ENCODE assay signal across 9 cellular contexts in the genomic region with DNA sequence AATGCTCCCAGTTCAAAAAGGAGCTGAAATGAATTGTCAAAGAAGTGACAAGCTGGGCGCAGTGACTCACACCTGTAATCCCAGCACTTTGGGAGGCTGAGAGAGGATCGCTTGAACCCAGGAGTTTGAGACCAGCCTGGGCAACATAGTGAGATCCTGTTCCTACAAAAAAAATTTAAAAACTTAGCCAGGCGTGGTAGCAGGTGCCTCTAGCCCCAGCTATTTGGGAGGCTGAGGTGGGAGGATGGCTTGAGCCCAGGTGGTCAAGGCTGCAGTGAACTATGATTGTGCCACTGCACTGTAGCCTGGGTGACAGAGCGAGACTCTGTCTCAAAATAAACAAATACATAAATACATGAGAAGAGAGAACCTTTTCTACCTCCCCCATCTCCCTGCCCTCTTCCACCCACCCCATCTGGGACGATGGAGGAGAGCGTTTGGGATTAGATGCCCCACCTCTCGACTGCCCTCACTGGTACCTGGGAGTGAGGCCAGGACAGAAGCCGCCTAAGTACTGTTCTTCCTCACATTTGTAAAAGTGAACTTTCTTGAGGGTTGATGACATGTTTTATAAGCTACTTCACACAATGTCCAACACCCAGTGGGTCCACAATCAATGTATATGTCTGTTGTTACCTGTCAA. TPM values are rescaled to one million over a fixed set of nuclear protein-coding genes. Genes with fewer than 3 reads are reported as not detected.
DNase-seq lines count a peak whose midpoint lies in the region; ATAC-seq and TF ChIP-seq lines count a peak whose summit lies in the region.
"Had no signal": no experiment of that assay in that cellular context is flagged by ENCODE, and none has a peak within 500 bp of the region (broad histone marks: within the 10 kb centered on the region; RNA-seq: fewer than 3 reads in every experiment).

No MANE protein-coding gene starts in this region.

- H3K9me3 ChIP-seq in GM23248 (ENCODE audit: low read depth) = no peaks in the 10 kb centered on the region
- no peaks in the 10 kb centered on the region for H3K9me3 ChIP-seq in left ventricle myocardium inferior (replicated peaks)
- no peaks in the 10 kb centered on the region for H3K9me3 ChIP-seq in smooth muscle cell (replicated peaks; ENCODE audit: low read depth)
- H3K9me3 ChIP-seq in ovary = no peaks in the 10 kb centered on the region

- H2AFZ ChIP-seq in GM23248 (no peak overlapping the region), smooth muscle cell (ENCODE audit: low read depth) (no peak overlapping the region)

- no peaks in the 10 kb centered on the region for H4K20me1 ChIP-seq in GM23248 (ENCODE audit: insufficient read depth)
- peaks cover 24% of the 10 kb centered on the region for H4K20me1 ChIP-seq in smooth muscle cell (ENCODE audit: low read depth)

- no peaks in the 10 kb centered on the region for H3K27me3 Mint-ChIP-seq in activated T-cell treated with anti-CD3 and anti-CD28 coated beads, Interleukin-2, amount 50 U/mL, for 72 hours (ENCODE audit: low read depth)

- H3K9me3 Mint-ChIP-seq in activated T-cell treated with anti-CD3 and anti-CD28 coated beads, Interleukin-2, amount 50 U/mL, for 72 hours = no peaks in the 10 kb centered on the region

- TF ChIP-seq POLR2A in ovary (IDR thresholded peaks at IDR 0.05) = no peak

- H3K4me3 Mint-ChIP-seq in activated T-cell treated with anti-CD3 and anti-CD28 coated beads, Interleukin-2, amount 50 U/mL, for 72 hours = peak overlapping the region; percentile 97 to 99

- peaks cover 80% of the 10 kb centered on the region for H3K4me1 Mint-ChIP-seq in activated T-cell treated with anti-CD3 and anti-CD28 coated beads, Interleukin-2, amount 50 U/mL, for 72 hours (ENCODE audit: low read depth)

- H3K27me3 ChIP-seq in GM23248 (replicated peaks; ENCODE audit: insufficient read depth) (no peaks in the 10 kb centered on the region), left ventricle myocardium inferior (ENCODE audit: low read depth) (peaks cover 75% of the 10 kb centered on the region), smooth muscle cell (ENCODE audit: low read depth) (no peaks in the 10 kb centered on the region), ovary (no peaks in the 10 kb centered on the region)

- no peaks in the 10 kb centered on the region for H3K36me3 ChIP-seq in GM23248 (ENCODE audit: low read depth)
- H3K36me3 ChIP-seq in left ventricle myocardium inferior = no peaks in the 10 kb centered on the region
- H3K36me3 ChIP-seq in smooth muscle cell (ENCODE audit: low read depth) = no peaks in the 10 kb centered on the region
- H3K36me3 ChIP-seq in ovary = no peaks in the 10 kb centered on the region

- H3K79me2 ChIP-seq in GM23248 (ENCODE audit: insufficient read depth) (peaks cover 68% of the 10 kb centered on the region), smooth muscle cell (ENCODE audit: low read depth) (peaks cover 55% of the 10 kb centered on the region)

- H3K36me3 Mint-ChIP-seq in activated T-cell treated with anti-CD3 and anti-CD28 coated beads, Interleukin-2, amount 50 U/mL, for 72 hours (ENCODE audit: insufficient read depth in 2 of 2) = peaks cover 38 to 49% of the 10 kb centered on the region in 2 donors

- peak overlapping the region; percentile 75 for H3K4me2 ChIP-seq in GM23248 (ENCODE audit: unreplicated experiment)
- peak overlapping the region; percentile 100 for H3K4me2 ChIP-seq in smooth muscle cell

- peaks cover 42% of the 10 kb centered on the region for H3F3A ChIP-seq in GM23248 (ENCODE audit: insufficient read depth)
- no peaks in the 10 kb centered on the region for H3F3A ChIP-seq in smooth muscle cell (ENCODE audit: low read depth)

- WGBS in GM23248 (ENCODE audit: low coverage in 1 of 2, low lambda C conversion rate in 2 of 2, missing lambda C conversion rate in 2 of 2), 2 experiments = 54 to 57% methylated on average over 8 of the region's 8 CpGs
- 84% methylated on average over 8 of the region's 8 CpGs for WGBS in smooth muscle cell (ENCODE audit: low lambda C conversion rate)
- 72 to 78% (median 77%) methylated on average over 8 of the region's 8 CpGs for WGBS in ovary, 3 donors

- H3K9me2 ChIP-seq in GM23248 (ENCODE audit: insufficient read depth) = no peaks in the 10 kb centered on the region

- DNase-seq in GM23248 (no peak), left ventricle myocardium inferior (no peak), smooth muscle cell (lab: John Stamatoyannopoulos, UW; ENCODE audit: unreplicated experiment) (no peak), SIG-M5 (lab: John Stamatoyannopoulos, UW) (no peak), DMS53 (lab: John Stamatoyannopoulos, UW) (no peak), ovary (no peak)
- DNase-seq in activated T-cell treated with anti-CD3 and anti-CD28 coated beads, Interleukin-2, amount 50 U/mL, for 72 hours = peak in 1 of 2 donors; percentile 29
- no peak for DNase-seq in stimulated activated CD4-positive, alpha-beta T cell treated with anti-CD3 and anti-CD28 coated beads, Interleukin-12 subunit alpha, Interleukin-12 subunit beta, amount 100 ng/mL, for 4 hours
- DNase-seq: KBM-7 had no signal

- intact Hi-C loops in left ventricle myocardium inferior (cut with micrococcal nuclease) (no loop called here), ovary (cut with DNase I) (no loop called here)

- in situ Hi-C loops in GM23248 (cut with MboI) = no loop called here

- H3K4me3 ChIP-seq in GM23248 (peak overlapping the region; percentile 96), left ventricle myocardium inferior (peak overlapping the region; percentile 88), smooth muscle cell (peak overlapping the region; percentile 96), ovary (no peak overlapping the region)

- peak overlapping the region; percentile 99 for H3K27ac Mint-ChIP-seq in activated T-cell treated with anti-CD3 and anti-CD28 coated beads, Interleukin-2, amount 50 U/mL, for 72 hours

- H3K27ac ChIP-seq in GM23248 (peak overlapping the region; percentile 91; the same call in 1 of the 2 replicates), left ventricle myocardium inferior (replicated peaks) (peak overlapping the region; percentile 97), smooth muscle cell (ENCODE audit: low read depth) (peak overlapping the region; percentile 36), ovary (no peak overlapping the region)

- no peak for ATAC-seq in activated T-cell treated with anti-CD3 and anti-CD28 coated beads, Interleukin-2, amount 50 U/mL, for 72 hours (replicated peaks in 1 of 2)

- no peak for TF ChIP-seq EP300 in ovary (IDR thresholded peaks at IDR 0.05)

- H3K4me1 ChIP-seq in GM23248 (ENCODE audit: insufficient read depth) = peaks cover 33% of the 10 kb centered on the region
- H3K4me1 ChIP-seq in left ventricle myocardium inferior = peaks cover 77% of the 10 kb centered on the region
- peaks cover 17% of the 10 kb centered on the region for H3K4me1 ChIP-seq in smooth muscle cell (ENCODE audit: low read depth)
- peaks cover 5% of the 10 kb centered on the region for H3K4me1 ChIP-seq in ovary (ENCODE audit: insufficient read depth)

- TF ChIP-seq CTCF in left ventricle myocardium inferior (IDR thresholded peaks at IDR 0.05; ENCODE audit: borderline replicate concordance) = no peak
- TF ChIP-seq CTCF in smooth muscle cell (IDR thresholded peaks at IDR 0.05; ENCODE audit: borderline replicate concordance, insufficient read depth, poor library complexity, severe bottlenecking) = no peak
- TF ChIP-seq CTCF in ovary (IDR thresholded peaks at IDR 0.05) = no peak

- H3K9ac ChIP-seq in GM23248 (peak overlapping the region; percentile 100; the same call in 1 of the 2 replicates), smooth muscle cell (ENCODE audit: low read depth) (no peak overlapping the region)

RNA-seq across cellular contexts. Expression of gene IL4R, which starts 2.4 kb away (rescaled TPM):
- 17.7 and 18.5 TPM in 2 replicates for total RNA-seq in GM23248 (2014; rRNA removed; shearing (Covaris generic))
- polyA plus RNA-seq in GM23248 (2016; fragmentation: Nextera tagmentation; extraction: Ambion mirVana) = 11.3 and 11.7 TPM in 2 replicates
- total RNA-seq in activated T-cell treated with anti-CD3 and anti-CD28 coated beads, Interleukin-2, amount 50 U/mL, for 72 hours = 100 to 1,000 TPM; 313 to 348 TPM
- 12.0 TPM for total RNA-seq in left ventricle myocardium inferior
- total RNA-seq in smooth muscle cell = 13.4 and 17.2 TPM in 2 replicates
- 24.0 and 35.3 TPM in 2 replicates for polyA plus RNA-seq in smooth muscle cell
- total RNA-seq in ovary = 10 to 100 TPM; 11.3 to 39.5 (median 17.4) TPM
- polyA plus RNA-seq in ovary = 10 to 100 TPM; 13.5 to 26.6 TPM

RNA-seq across cellular contexts. Expression of gene NSMCE1, which starts 47.6 kb away (rescaled TPM):
- total RNA-seq in GM23248 (2014; rRNA removed; shearing (Covaris generic)) = 45.3 and 69.3 TPM in 2 replicates
- polyA plus RNA-seq in GM23248 (2016; fragmentation: Nextera tagmentation; extraction: Ambion mirVana) (99.3 and 107 TPM in 2 replicates), smooth muscle cell (59.1 and 61.2 TPM in 2 replicates), ovary (10 to 100 TPM; 57.2 to 66.0 TPM)
- total RNA-seq in activated T-cell treated with anti-CD3 and anti-CD28 coated beads, Interleukin-2, amount 50 U/mL, for 72 hours = 100 to 1,000 TPM; 119 to 165 TPM
- total RNA-seq in left ventricle myocardium inferior (38.6 TPM), smooth muscle cell (35.7 and 36.9 TPM in 2 replicates), ovary (10 to 100 TPM; 19.8 to 68.4 (median 48.9) TPM)

Comparison
In these comparisons a context has a peak if more than half of its experiments do, and no peak if none do; other contexts are left out.
1. H3K27ac ChIP-seq: peak in GM23248 (single experiment), left ventricle myocardium inferior (single experiment) and smooth muscle cell (single experiment); none in ovary (0 of 2).
2. RNA of gene IL4R, which starts 2.4 kb away (total RNA-seq): 313 to 348 TPM in activated T-cell treated with anti-CD3 and anti-CD28 coated beads, Interleukin-2, amount 50 U/mL, for 72 hours; 17.7 to 18.5 TPM in GM23248, 11.3 to 39.5 TPM in ovary, 13.4 to 17.2 TPM in smooth muscle cell and 12.0 TPM in left ventricle myocardium inferior (single experiment); every median in the first group is over 4 times any median in the second.